Comparison of ENCODE assay signal across 26 cellular contexts in genomic region chr16:11177578-11178130, GRCh38.
DNase-seq lines count a peak whose midpoint lies in the region; ATAC-seq, FAIRE-seq and TF ChIP-seq lines count a peak whose summit lies in the region.
"Had no signal": no experiment of that assay in that cellular context is flagged by ENCODE, and none has a peak within 500 bp of the region (broad histone marks: within the 10 kb centered on the region; RNA-seq: fewer than 3 reads in every experiment).

No MANE protein-coding gene starts in this region.

- H3K4me3 ChIP-seq in HepG2 (replicated peaks in 1 of 3; ENCODE audit: insufficient read depth in 1 of 3, low read depth in 2 of 3, low read length in 3 of 3) (no peak overlapping the region), right lobe of liver (no peak overlapping the region), DND-41 (ENCODE audit: low read depth in 1 of 2, low read length in 2 of 2) (no peak overlapping the region), K562 (no peak overlapping the region), Karpas-422 (ENCODE audit: low read length) (no peak overlapping the region)
- H3K4me3 ChIP-seq: Peyer's patch, SK-N-MC had no signal

- CTCF ChIA-PET in HepG2 (lab: Yijun Ruan, JAX; ENCODE audit: low intra/inter-chr PET ratio, low total read pairs), result no interaction called here
- CTCF ChIA-PET in K562 (lab: Yijun Ruan, JAX; ENCODE audit: low intra/inter-chr PET ratio), result no interaction called here

- FAIRE-seq in HepG2 (lab: Jason Lieb, UNC) (no peak), K562 (lab: Jason Lieb, UNC) (no peak)
- FAIRE-seq: D721Med had no signal

- H3K9me3 ChIP-seq in HepG2 (ENCODE audit: low read length) (no peaks in the 10 kb centered on the region), right lobe of liver (no peaks in the 10 kb centered on the region), DND-41 (ENCODE audit: insufficient read depth, low read length, severe bottlenecking) (no peaks in the 10 kb centered on the region), K562 (replicated peaks; ENCODE audit: control insufficient read depth, insufficient read depth, low read depth, low read length) (no peaks in the 10 kb centered on the region), Karpas-422 (ENCODE audit: low read length) (no peaks in the 10 kb centered on the region)
- H3K9me3 ChIP-seq: BE2C, Peyer's patch had no signal

- TF ChIP-seq CTCF in HepG2 (CRISPR knock-in tag; IDR thresholded peaks at IDR 0.05), result no peak
- no peak for TF ChIP-seq CTCF in right lobe of liver (IDR thresholded peaks at IDR 0.05)
- no peak for TF ChIP-seq CTCF in DND-41 (IDR thresholded peaks at IDR 0.05; ENCODE audit: borderline replicate concordance, extremely low read depth, low read length, poor library complexity, severe bottlenecking)
- no peak for TF ChIP-seq CTCF in K562 (IDR thresholded peaks at IDR 0.05 in 2 of 3, conservative IDR thresholded peaks at IDR 0.05 in 1 of 3; ENCODE audit: insufficient read depth in 2 of 3, low read depth in 1 of 3, low read length in 3 of 3)

- no peak for TF ChIP-seq POLR2A in HepG2 (IDR thresholded peaks at IDR 0.05; ENCODE audit: insufficient read depth in 1 of 2, low read depth in 2 of 2, low read length in 2 of 2)
- no peak for TF ChIP-seq POLR2A in right lobe of liver (IDR thresholded peaks at IDR 0.05)
- TF ChIP-seq POLR2A in K562 (conservative IDR thresholded peaks at IDR 0.05), result no peak

- H3K9ac ChIP-seq in HepG2 (ENCODE audit: insufficient read depth, low read depth, low read length), result no peak overlapping the region
- no peak overlapping the region for H3K9ac ChIP-seq in DND-41 (ENCODE audit: low read depth, low read length)
- H3K9ac ChIP-seq in K562 (ENCODE audit: insufficient read depth in 1 of 2, low read depth in 2 of 2, low read length in 2 of 2), result no peak overlapping the region
- H3K9ac ChIP-seq in Karpas-422 (ENCODE audit: low read length), result no peak overlapping the region

- H3K4me3 Mint-ChIP-seq in stimulated activated naive B cell treated with anti-CD40 and anti-IgM and Interleukin-4, amounts not matched to agents 10 μg/mL and 1 μg/mL and 100 μg/mL, for 72 hours, result peak overlapping the region in 1 of 2 donors; percentile 6
- H3K4me3 Mint-ChIP-seq: CD4-positive, alpha-beta T cell; H9 had no signal

- no peak overlapping the region for H2AFZ ChIP-seq in HepG2 (ENCODE audit: low read length)
- no peak overlapping the region for H2AFZ ChIP-seq in DND-41 (ENCODE audit: low read depth, low read length)
- H2AFZ ChIP-seq in K562 (ENCODE audit: low read depth, low read length), result no peak overlapping the region
- no peak overlapping the region for H2AFZ ChIP-seq in Karpas-422 (ENCODE audit: low read length)

- WGBS in HepG2 (ENCODE audit: low lambda C conversion rate), result 94% methylated on average over 6 of the region's 6 CpGs
- WGBS in right lobe of liver (ENCODE audit: insufficient coverage, low coverage, low lambda C conversion rate, missing lambda C conversion rate), result 78% methylated on average over 5 of the region's 6 CpGs
- WGBS in K562 (ENCODE audit: insufficient coverage, low coverage, missing lambda C conversion rate), result 79% methylated on average over 6 of the region's 6 CpGs

- H3K27me3 ChIP-seq in HepG2 (ENCODE audit: control insufficient read depth in 1 of 2, insufficient read depth in 2 of 2, low read length in 2 of 2), result no peaks in the 10 kb centered on the region
- no peaks in the 10 kb centered on the region for H3K27me3 ChIP-seq in right lobe of liver
- no peaks in the 10 kb centered on the region for H3K27me3 ChIP-seq in DND-41 (ENCODE audit: insufficient read depth, low read length, poor library complexity)
- H3K27me3 ChIP-seq in K562 (ENCODE audit: control insufficient read depth in 2 of 2, insufficient read depth in 2 of 2, low read length in 2 of 2), result no peaks in the 10 kb centered on the region
- no peaks in the 10 kb centered on the region for H3K27me3 ChIP-seq in Karpas-422 (ENCODE audit: low read length)
- H3K27me3 ChIP-seq: BE2C, Peyer's patch had no signal

- no TSS peak for BruUV-seq in HepG2 (replicated peaks; lab: Mats Ljungman, UMichigan)
- no TSS peak for BruUV-seq in K562 (replicated peaks; lab: Mats Ljungman, UMichigan)

- H3K9me3 Mint-ChIP-seq in stimulated activated naive B cell treated with anti-CD40 and anti-IgM and Interleukin-4, amounts not matched to agents 10 μg/mL and 1 μg/mL and 100 μg/mL, for 72 hours, result peaks cover 4 to 9% of the 10 kb centered on the region in 2 donors
- H3K9me3 Mint-ChIP-seq: CD4-positive, alpha-beta T cell; H9 had no signal

- peaks cover 62 to 80% of the 10 kb centered on the region in 2 donors for H3K36me3 Mint-ChIP-seq in stimulated activated naive B cell treated with anti-CD40 and anti-IgM and Interleukin-4, amounts not matched to agents 10 μg/mL and 1 μg/mL and 100 μg/mL, for 72 hours

- in situ Hi-C loops in HepG2 (cut with HindIII; ENCODE audit: extremely low pct_ligation_motif_present, low pct_unique_long_range_greater_than_20kb), result no loop called here
- in situ Hi-C loops in K562 (cut with MboI), result no loop called here

- POLR2A ChIA-PET in HepG2 (lab: Yijun Ruan, JAX) (no interaction called here), K562 (lab: Yijun Ruan, JAX) (no interaction called here)

- H3K36me3 ChIP-seq in HepG2 (replicated peaks in 1 of 2; ENCODE audit: control insufficient read depth in 1 of 2, insufficient read depth in 2 of 2, low read length in 2 of 2) (no peaks in the 10 kb centered on the region), right lobe of liver (no peaks in the 10 kb centered on the region), DND-41 (ENCODE audit: insufficient read depth, low read length) (peaks cover 48% of the 10 kb centered on the region), K562 (ENCODE audit: control insufficient read depth, insufficient read depth, low read length) (peaks cover 3% of the 10 kb centered on the region; the same call in 1 of the 3 replicates), Karpas-422 (ENCODE audit: insufficient read depth, low read length) (no peaks in the 10 kb centered on the region)
- H3K36me3 ChIP-seq: BE2C had no signal

- H3K27ac ChIP-seq in HepG2 (ENCODE audit: extremely low read length, insufficient read depth, low read length) (no peak overlapping the region), right lobe of liver (no peak overlapping the region), DND-41 (ENCODE audit: low read length) (peak overlapping the region; percentile 55), K562 (ENCODE audit: extremely low read depth, low read depth, low read length) (no peak overlapping the region), Karpas-422 (ENCODE audit: low read length) (no peak overlapping the region)
- H3K27ac ChIP-seq: Peyer's patch, SK-N-MC had no signal

- peak overlapping the region; percentile 99 for H3K27ac Mint-ChIP-seq in stimulated activated naive B cell treated with anti-CD40 and anti-IgM and Interleukin-4, amounts not matched to agents 10 μg/mL and 1 μg/mL and 100 μg/mL, for 72 hours
- H3K27ac Mint-ChIP-seq: CD4-positive, alpha-beta T cell had no signal

- no peak for ATAC-seq in HepG2
- no peak for ATAC-seq in right lobe of liver
- no peak for ATAC-seq in DND-41 (ENCODE audit: insufficient read depth, low read depth)
- no peak for ATAC-seq in K562
- no peak for ATAC-seq in stimulated activated naive B cell treated with anti-CD40 and anti-IgM and Interleukin-4, amounts not matched to agents 10 μg/mL and 1 μg/mL and 100 μg/mL, for 72 hours (replicated peaks)

- H3K27me3 Mint-ChIP-seq in stimulated activated naive B cell treated with anti-CD40 and anti-IgM and Interleukin-4, amounts not matched to agents 10 μg/mL and 1 μg/mL and 100 μg/mL, for 72 hours, result no peaks in the 10 kb centered on the region
- H3K27me3 Mint-ChIP-seq: CD4-positive, alpha-beta T cell had no signal

- TF ChIP-seq EP300 in HepG2 (IDR thresholded peaks at IDR 0.05; ENCODE audit: low read depth in 2 of 2, low read length in 2 of 2) (no peak), HepG2 (CRISPR knock-in tag; IDR thresholded peaks at IDR 0.05; ENCODE audit: borderline replicate concordance) (no peak), K562 (IDR thresholded peaks at IDR 0.05; ENCODE audit: low read length) (no peak)

- DNase-seq in HepG2 (ENCODE audit: low spot score) (no peak), right lobe of liver (no peak), DND-41 (no peak), K562 (ENCODE audit: extremely low read depth in 1 of 4, low spot score in 3 of 4) (no peak), A172 (ENCODE audit: low spot score) (no peak), Karpas-422 (no peak)
- DNase-seq in stimulated activated naive B cell treated with anti-CD40 and anti-IgM and Interleukin-4, amounts not matched to agents 10 μg/mL and 1 μg/mL and 100 μg/mL, for 72 hours, result no peak
- DNase-seq: ACHN; BE2C; CD4-positive, alpha-beta T cell; H9; KBM-7; MM.1S; NCI-H1048; NCI-H1417; NCI-H1694; NCI-H2081; NCI-H226; NCI-H510A; NCI-H69; OCI-M1; Peyer's patch; SIG-M5; SW 1271 had no signal

- H3K4me1 ChIP-seq in HepG2 (ENCODE audit: insufficient read depth, low read length) (no peaks in the 10 kb centered on the region), right lobe of liver (no peaks in the 10 kb centered on the region), DND-41 (ENCODE audit: insufficient read depth, low read length) (peaks cover 37% of the 10 kb centered on the region), K562 (replicated peaks in 1 of 2; ENCODE audit: control insufficient read depth in 2 of 2, insufficient read depth in 2 of 2, low read length in 2 of 2) (peaks cover 0 to 34% of the 10 kb centered on the region in 2 experiments; a peak in 2 of 5 replicates), Karpas-422 (ENCODE audit: low read length) (peaks cover 15% of the 10 kb centered on the region)
- H3K4me1 ChIP-seq: BE2C, Peyer's patch had no signal

- H3K79me2 ChIP-seq in HepG2 (ENCODE audit: insufficient read depth, low read length), result no peaks in the 10 kb centered on the region
- H3K79me2 ChIP-seq in DND-41 (ENCODE audit: insufficient read depth, low read length), result no peaks in the 10 kb centered on the region
- H3K79me2 ChIP-seq in K562 (ENCODE audit: control insufficient read depth, insufficient read depth, low read length), result no peaks in the 10 kb centered on the region
- H3K79me2 ChIP-seq in Karpas-422 (ENCODE audit: low read length), result no peaks in the 10 kb centered on the region

- no peaks in the 10 kb centered on the region for H3K9me1 ChIP-seq in K562 (ENCODE audit: control insufficient read depth, insufficient read depth, low read length)

- H3K9me2 ChIP-seq in Karpas-422 (replicated peaks; ENCODE audit: insufficient read depth, low read length), result no peaks in the 10 kb centered on the region

- H4K20me1 ChIP-seq in HepG2 (ENCODE audit: insufficient read depth, low read length), result no peaks in the 10 kb centered on the region; the same call in 1 of the 2 replicates
- H4K20me1 ChIP-seq in DND-41 (ENCODE audit: insufficient read depth, low read length), result no peaks in the 10 kb centered on the region
- no peaks in the 10 kb centered on the region for H4K20me1 ChIP-seq in K562 (replicated peaks; ENCODE audit: control insufficient read depth, insufficient read depth, low read length)
- no peaks in the 10 kb centered on the region for H4K20me1 ChIP-seq in Karpas-422 (ENCODE audit: insufficient read depth, low read depth, low read length)

- H3K4me2 ChIP-seq in HepG2 (ENCODE audit: low read depth, low read length) (no peak overlapping the region), DND-41 (ENCODE audit: insufficient read depth, low read length) (no peak overlapping the region), K562 (ENCODE audit: insufficient read depth, low read length) (no peak overlapping the region), Karpas-422 (ENCODE audit: low read depth, low read length, poor library complexity, severe bottlenecking) (no peak overlapping the region)

- intact Hi-C loops in HepG2 (cut with micrococcal nuclease; ENCODE audit: unreplicated experiment) (no loop called here), right lobe of liver (cut with DNase I) (no loop called here), K562 (cut with micrococcal nuclease) (no loop called here)

- peaks cover 64 to 94% of the 10 kb centered on the region in 2 donors for H3K4me1 Mint-ChIP-seq in stimulated activated naive B cell treated with anti-CD40 and anti-IgM and Interleukin-4, amounts not matched to agents 10 μg/mL and 1 μg/mL and 100 μg/mL, for 72 hours

- TF ChIP-seq RAD21 in HepG2 (CRISPR knock-in tag; IDR thresholded peaks at IDR 0.05), result no peak
- TF ChIP-seq RAD21 in K562 (CRISPR knock-in tag; conservative IDR thresholded peaks at IDR 0.05 in 1 of 2, IDR thresholded peaks at IDR 0.05 in 1 of 2), result no peak

Comparison
In these comparisons a context has a peak if more than half of its experiments do, and no peak if none do; other contexts are left out.
1. Of the 241 proteins assayed by ChIP-seq in both HepG2 and K562: peak only in HepG2: MAFK; only in K562: MAFG; in both: MAFF; in neither: 238.